1 cellular context compared by ENCODE assay signal in the genomic region with DNA sequence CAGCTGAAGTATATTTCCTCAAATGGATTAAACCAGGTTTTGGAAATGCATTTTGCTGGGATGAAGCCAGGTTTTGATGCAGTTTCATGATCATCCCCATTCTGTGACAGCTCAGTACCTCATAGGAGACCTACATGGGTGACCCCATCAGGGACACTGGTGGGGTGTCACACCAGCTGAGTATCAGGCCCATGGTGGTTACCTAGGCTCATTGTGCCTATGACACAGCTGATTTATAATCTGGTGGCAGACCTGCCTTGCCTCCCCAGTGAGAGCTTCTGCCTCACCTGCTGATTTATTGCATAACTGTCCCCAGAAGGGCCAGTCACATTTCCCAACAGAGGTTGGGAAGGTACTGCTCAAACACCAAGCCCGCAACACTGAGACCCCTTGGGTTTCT.
TF ChIP-seq lines count a peak whose summit lies in the region.

No MANE protein-coding gene starts in this region.

TF ChIP-seq in H1, 55 proteins besides CTCF, POLR2A, EP300 and RAD21:
- TF ChIP-seq TAF7 (optimal IDR thresholded peaks at IDR 0.05; ENCODE audit: borderline replicate concordance, low read depth, low read length): no peak
- TF ChIP-seq RNF2 (IDR thresholded peaks at IDR 0.05; ENCODE audit: borderline replicate concordance, low read depth, low read length, missing control alignments, poor library complexity, severe bottlenecking): no peak
- TF ChIP-seq, protein P1, sequence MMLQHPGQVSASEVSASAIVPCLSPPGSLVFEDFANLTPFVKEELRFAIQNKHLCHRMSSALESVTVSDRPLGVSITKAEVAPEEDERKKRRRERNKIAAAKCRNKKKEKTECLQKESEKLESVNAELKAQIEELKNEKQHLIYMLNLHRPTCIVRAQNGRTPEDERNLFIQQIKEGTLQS (IDR thresholded peaks at IDR 0.05; ENCODE audit: insufficient read depth, low read depth, low read length): no peak
- TF ChIP-seq, protein P2, sequence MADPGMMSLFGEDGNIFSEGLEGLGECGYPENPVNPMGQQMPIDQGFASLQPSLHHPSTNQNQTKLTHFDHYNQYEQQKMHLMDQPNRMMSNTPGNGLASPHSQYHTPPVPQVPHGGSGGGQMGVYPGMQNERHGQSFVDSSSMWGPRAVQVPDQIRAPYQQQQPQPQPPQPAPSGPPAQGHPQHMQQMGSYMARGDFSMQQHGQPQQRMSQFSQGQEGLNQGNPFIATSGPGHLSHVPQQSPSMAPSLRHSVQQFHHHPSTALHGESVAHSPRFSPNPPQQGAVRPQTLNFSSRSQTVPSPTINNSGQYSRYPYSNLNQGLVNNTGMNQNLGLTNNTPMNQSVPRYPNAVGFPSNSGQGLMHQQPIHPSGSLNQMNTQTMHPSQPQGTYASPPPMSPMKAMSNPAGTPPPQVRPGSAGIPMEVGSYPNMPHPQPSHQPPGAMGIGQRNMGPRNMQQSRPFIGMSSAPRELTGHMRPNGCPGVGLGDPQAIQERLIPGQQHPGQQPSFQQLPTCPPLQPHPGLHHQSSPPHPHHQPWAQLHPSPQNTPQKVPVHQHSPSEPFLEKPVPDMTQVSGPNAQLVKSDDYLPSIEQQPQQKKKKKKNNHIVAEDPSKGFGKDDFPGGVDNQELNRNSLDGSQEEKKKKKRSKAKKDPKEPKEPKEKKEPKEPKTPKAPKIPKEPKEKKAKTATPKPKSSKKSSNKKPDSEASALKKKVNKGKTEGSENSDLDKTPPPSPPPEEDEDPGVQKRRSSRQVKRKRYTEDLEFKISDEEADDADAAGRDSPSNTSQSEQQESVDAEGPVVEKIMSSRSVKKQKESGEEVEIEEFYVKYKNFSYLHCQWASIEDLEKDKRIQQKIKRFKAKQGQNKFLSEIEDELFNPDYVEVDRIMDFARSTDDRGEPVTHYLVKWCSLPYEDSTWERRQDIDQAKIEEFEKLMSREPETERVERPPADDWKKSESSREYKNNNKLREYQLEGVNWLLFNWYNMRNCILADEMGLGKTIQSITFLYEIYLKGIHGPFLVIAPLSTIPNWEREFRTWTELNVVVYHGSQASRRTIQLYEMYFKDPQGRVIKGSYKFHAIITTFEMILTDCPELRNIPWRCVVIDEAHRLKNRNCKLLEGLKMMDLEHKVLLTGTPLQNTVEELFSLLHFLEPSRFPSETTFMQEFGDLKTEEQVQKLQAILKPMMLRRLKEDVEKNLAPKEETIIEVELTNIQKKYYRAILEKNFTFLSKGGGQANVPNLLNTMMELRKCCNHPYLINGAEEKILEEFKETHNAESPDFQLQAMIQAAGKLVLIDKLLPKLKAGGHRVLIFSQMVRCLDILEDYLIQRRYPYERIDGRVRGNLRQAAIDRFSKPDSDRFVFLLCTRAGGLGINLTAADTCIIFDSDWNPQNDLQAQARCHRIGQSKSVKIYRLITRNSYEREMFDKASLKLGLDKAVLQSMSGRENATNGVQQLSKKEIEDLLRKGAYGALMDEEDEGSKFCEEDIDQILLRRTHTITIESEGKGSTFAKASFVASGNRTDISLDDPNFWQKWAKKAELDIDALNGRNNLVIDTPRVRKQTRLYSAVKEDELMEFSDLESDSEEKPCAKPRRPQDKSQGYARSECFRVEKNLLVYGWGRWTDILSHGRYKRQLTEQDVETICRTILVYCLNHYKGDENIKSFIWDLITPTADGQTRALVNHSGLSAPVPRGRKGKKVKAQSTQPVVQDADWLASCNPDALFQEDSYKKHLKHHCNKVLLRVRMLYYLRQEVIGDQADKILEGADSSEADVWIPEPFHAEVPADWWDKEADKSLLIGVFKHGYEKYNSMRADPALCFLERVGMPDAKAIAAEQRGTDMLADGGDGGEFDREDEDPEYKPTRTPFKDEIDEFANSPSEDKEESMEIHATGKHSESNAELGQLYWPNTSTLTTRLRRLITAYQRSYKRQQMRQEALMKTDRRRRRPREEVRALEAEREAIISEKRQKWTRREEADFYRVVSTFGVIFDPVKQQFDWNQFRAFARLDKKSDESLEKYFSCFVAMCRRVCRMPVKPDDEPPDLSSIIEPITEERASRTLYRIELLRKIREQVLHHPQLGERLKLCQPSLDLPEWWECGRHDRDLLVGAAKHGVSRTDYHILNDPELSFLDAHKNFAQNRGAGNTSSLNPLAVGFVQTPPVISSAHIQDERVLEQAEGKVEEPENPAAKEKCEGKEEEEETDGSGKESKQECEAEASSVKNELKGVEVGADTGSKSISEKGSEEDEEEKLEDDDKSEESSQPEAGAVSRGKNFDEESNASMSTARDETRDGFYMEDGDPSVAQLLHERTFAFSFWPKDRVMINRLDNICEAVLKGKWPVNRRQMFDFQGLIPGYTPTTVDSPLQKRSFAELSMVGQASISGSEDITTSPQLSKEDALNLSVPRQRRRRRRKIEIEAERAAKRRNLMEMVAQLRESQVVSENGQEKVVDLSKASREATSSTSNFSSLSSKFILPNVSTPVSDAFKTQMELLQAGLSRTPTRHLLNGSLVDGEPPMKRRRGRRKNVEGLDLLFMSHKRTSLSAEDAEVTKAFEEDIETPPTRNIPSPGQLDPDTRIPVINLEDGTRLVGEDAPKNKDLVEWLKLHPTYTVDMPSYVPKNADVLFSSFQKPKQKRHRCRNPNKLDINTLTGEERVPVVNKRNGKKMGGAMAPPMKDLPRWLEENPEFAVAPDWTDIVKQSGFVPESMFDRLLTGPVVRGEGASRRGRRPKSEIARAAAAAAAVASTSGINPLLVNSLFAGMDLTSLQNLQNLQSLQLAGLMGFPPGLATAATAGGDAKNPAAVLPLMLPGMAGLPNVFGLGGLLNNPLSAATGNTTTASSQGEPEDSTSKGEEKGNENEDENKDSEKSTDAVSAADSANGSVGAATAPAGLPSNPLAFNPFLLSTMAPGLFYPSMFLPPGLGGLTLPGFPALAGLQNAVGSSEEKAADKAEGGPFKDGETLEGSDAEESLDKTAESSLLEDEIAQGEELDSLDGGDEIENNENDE (IDR thresholded peaks at IDR 0.05; ENCODE audit: insufficient replicate concordance, low read length): no peak
- no peak for TF ChIP-seq MAFK (IDR thresholded peaks at IDR 0.05; ENCODE audit: low read depth, low read length)
- TF ChIP-seq ZNF274 (IDR thresholded peaks at IDR 0.05; ENCODE audit: borderline replicate concordance, extremely low read depth, low read length): no peak
- TF ChIP-seq TBP (IDR thresholded peaks at IDR 0.05; ENCODE audit: low read depth, low read length): no peak
- no peak for TF ChIP-seq EZH2 (IDR thresholded peaks at IDR 0.05; ENCODE audit: low read depth, low read length, severe bottlenecking)
- no peak for TF ChIP-seq SAP30 (IDR thresholded peaks at IDR 0.05; ENCODE audit: insufficient read depth, insufficient replicate concordance, low read length)
- TF ChIP-seq, protein P3, sequence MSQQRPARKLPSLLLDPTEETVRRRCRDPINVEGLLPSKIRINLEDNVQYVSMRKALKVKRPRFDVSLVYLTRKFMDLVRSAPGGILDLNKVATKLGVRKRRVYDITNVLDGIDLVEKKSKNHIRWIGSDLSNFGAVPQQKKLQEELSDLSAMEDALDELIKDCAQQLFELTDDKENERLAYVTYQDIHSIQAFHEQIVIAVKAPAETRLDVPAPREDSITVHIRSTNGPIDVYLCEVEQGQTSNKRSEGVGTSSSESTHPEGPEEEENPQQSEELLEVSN (IDR thresholded peaks at IDR 0.05): no peak
- no peak for TF ChIP-seq BRCA1 (IDR thresholded peaks at IDR 0.05; ENCODE audit: low read depth, low read length)
- no peak for TF ChIP-seq CTBP2 (IDR thresholded peaks at IDR 0.05; ENCODE audit: borderline replicate concordance, insufficient read depth, insufficient read length, low read length)
- TF ChIP-seq SP4 (IDR thresholded peaks at IDR 0.05; ENCODE audit: low read length): no peak
- no peak for TF ChIP-seq CHD2 (IDR thresholded peaks at IDR 0.05; ENCODE audit: low read length)
- no peak for TF ChIP-seq SIRT6 (IDR thresholded peaks at IDR 0.05; ENCODE audit: low read length)
- no peak for TF ChIP-seq CEBPB (IDR thresholded peaks at IDR 0.05; ENCODE audit: low read depth, low read length)
- TF ChIP-seq TCF12 (IDR thresholded peaks at IDR 0.05; ENCODE audit: low read depth, low read length): no peak
- TF ChIP-seq, protein P4, sequence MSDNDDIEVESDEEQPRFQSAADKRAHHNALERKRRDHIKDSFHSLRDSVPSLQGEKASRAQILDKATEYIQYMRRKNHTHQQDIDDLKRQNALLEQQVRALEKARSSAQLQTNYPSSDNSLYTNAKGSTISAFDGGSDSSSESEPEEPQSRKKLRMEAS (IDR thresholded peaks at IDR 0.05): no peak
- no peak for TF ChIP-seq RBBP5 (IDR thresholded peaks at IDR 0.05; ENCODE audit: borderline replicate concordance, low read depth, low read length)
TF ChIP-seq in H1: peak in this region for 0.
